Comparison of ENCODE assay signal across 10 cellular contexts in the genomic region with DNA sequence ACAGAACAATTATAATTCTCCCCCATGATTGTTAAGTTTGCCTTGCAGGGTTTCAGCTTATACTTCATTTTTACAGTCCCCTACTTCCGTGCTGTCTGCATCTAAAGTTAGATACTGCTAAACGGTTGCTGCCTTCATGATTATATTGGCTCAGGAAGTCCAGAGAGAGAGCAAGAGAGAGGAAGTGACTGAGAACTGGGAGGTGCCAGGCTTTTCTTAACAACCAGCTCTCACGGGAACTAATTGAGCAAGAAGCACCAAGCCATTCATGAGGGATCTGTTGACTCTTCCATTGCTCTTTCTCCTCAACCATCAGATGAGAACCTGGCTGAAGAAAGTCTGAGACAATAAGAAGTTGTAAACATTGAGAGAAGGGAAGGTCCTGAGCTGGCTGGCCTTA.
DNase-seq lines count a peak whose midpoint lies in the region; FAIRE-seq and TF ChIP-seq lines count a peak whose summit lies in the region.
"Had no signal": no experiment of that assay in that cellular context is flagged by ENCODE, and none has a peak within 500 bp of the region (broad histone marks: within the 10 kb centered on the region; RNA-seq: fewer than 3 reads in every experiment).

No MANE protein-coding gene starts in this region.

- in situ Hi-C loops in GM13976 (cut with MboI; ENCODE audit: low sequenced_read_pairs, unreplicated experiment) = no loop called here

- H3K27me3 ChIP-seq in bronchial epithelial cell (ENCODE audit: control insufficient read depth, insufficient read depth, low read length) = peaks cover 2% of the 10 kb centered on the region

- no peak for TF ChIP-seq CTCF in GM13976 (IDR thresholded peaks at IDR 0.05; ENCODE audit: borderline replicate concordance, control extremely low read depth, extremely low read depth, insufficient read depth, missing control alignments)
- TF ChIP-seq CTCF in NB4 (IDR thresholded peaks at IDR 0.05; ENCODE audit: low read depth, low read length) = no peak
- no peak for TF ChIP-seq CTCF in bronchial epithelial cell (IDR thresholded peaks at IDR 0.05; ENCODE audit: insufficient read depth, low read length, severe bottlenecking)

- peak; percentile 40 for TF ChIP-seq POLR2A in NB4 (IDR thresholded peaks at IDR 0.05; ENCODE audit: extremely low read depth, insufficient read length)

- H3K36me3 ChIP-seq in bronchial epithelial cell (ENCODE audit: control insufficient read depth, insufficient read depth, low read length) = no peaks in the 10 kb centered on the region

- H3K4me3 ChIP-seq in NB4 (ENCODE audit: low read depth, low read length) (peak overlapping the region; percentile 19), bronchial epithelial cell (ENCODE audit: low read depth, low read length) (no peak overlapping the region)

- DNase-seq in GM13976 (ENCODE audit: low spot score) (peak; percentile 14), NB4 (ENCODE audit: low read depth) (peak; percentile 97), bronchial epithelial cell (ENCODE audit: low read depth) (peak; percentile 47), pulmonary artery endothelial cell (ENCODE audit: low read depth, low spot score) (peak; percentile 10), frontal cortex (ENCODE audit: low spot score in 2 of 2) (no peak), NCI-H1048 (lab: John Stamatoyannopoulos, UW) (no peak)
- no peak for DNase-seq in stimulated activated CD4-positive, alpha-beta T cell treated with anti-CD3 and anti-CD28 coated beads, Interleukin-4, amount 100 ng/mL, for 4 hours
- DNase-seq: activated CD4-positive, alpha-beta T cell treated with anti-CD3 and anti-CD28 coated beads, Interleukin-2, amount 10 ng/mL, durations not matched to agents 24 days and 14 days; anterior cingulate cortex; head of caudate nucleus had no signal

- no peak for FAIRE-seq in bronchial epithelial cell (lab: Jason Lieb, UNC)
- FAIRE-seq in frontal cortex (lab: Jason Lieb, UNC) = no peak

Comparison
In these comparisons a context has a peak if more than half of its experiments do, and no peak if none do; other contexts are left out.
1. DNase-seq: peak in GM13976 (single experiment), NB4 (single experiment), bronchial epithelial cell (single experiment) and pulmonary artery endothelial cell (single experiment); none in frontal cortex (0 of 2), stimulated activated CD4-positive, alpha-beta T cell treated with anti-CD3 and anti-CD28 coated beads, Interleukin-4, amount 100 ng/mL, for 4 hours (0 of 2) and NCI-H1048 (single experiment).